2 cellular contexts compared by ENCODE assay signal in the genomic region with DNA sequence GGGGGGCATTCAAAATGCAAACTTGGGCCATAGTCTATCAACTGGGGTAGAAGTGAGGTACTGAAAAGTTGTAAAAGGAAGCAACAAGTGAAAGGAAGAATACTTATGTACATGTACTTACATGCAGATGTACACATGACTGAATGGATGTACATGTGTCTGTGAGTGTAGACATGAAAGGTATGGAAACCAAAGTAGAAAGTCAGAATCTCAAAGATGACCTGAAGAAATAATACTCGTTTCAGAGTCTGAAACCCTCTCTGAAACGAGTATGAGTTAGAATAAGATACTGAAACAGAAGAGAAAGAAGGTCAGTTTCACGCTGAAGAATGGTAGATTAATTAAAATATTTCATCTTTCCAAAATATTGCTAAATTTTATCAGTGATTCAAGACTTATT.
TF ChIP-seq lines count a peak whose summit lies in the region.

No MANE protein-coding gene starts in this region.

TF ChIP-seq in GM12891, 5 proteins besides CTCF, POLR2A, EP300 and RAD21:
- TF ChIP-seq TAF1 (IDR thresholded peaks at IDR 0.05; ENCODE audit: low read depth, low read length) (no peak), POLR2AphosphoS5 (IDR thresholded peaks at IDR 0.05; ENCODE audit: low read depth, low read length) (no peak), SPI1 (IDR thresholded peaks at IDR 0.05; ENCODE audit: low read depth, low read length) (no peak), POU2F2 (IDR thresholded peaks at IDR 0.05; ENCODE audit: low read depth, low read length) (no peak), PAX5 (IDR thresholded peaks at IDR 0.05; ENCODE audit: insufficient read depth, low read length, severe bottlenecking) (no peak)

TF ChIP-seq in GM12878, 131 proteins besides CTCF, POLR2A, EP300 and RAD21:
- no peak for TF ChIP-seq SIN3A (IDR thresholded peaks at IDR 0.05; ENCODE audit: low read depth, low read length)
- no peak for TF ChIP-seq NR2C2 (IDR thresholded peaks at IDR 0.05; ENCODE audit: borderline replicate concordance, control insufficient read depth, insufficient read length, low read depth)
- no peak for TF ChIP-seq JUND (IDR thresholded peaks at IDR 0.05; ENCODE audit: low read depth, low read length)
- TF ChIP-seq, protein P1, sequence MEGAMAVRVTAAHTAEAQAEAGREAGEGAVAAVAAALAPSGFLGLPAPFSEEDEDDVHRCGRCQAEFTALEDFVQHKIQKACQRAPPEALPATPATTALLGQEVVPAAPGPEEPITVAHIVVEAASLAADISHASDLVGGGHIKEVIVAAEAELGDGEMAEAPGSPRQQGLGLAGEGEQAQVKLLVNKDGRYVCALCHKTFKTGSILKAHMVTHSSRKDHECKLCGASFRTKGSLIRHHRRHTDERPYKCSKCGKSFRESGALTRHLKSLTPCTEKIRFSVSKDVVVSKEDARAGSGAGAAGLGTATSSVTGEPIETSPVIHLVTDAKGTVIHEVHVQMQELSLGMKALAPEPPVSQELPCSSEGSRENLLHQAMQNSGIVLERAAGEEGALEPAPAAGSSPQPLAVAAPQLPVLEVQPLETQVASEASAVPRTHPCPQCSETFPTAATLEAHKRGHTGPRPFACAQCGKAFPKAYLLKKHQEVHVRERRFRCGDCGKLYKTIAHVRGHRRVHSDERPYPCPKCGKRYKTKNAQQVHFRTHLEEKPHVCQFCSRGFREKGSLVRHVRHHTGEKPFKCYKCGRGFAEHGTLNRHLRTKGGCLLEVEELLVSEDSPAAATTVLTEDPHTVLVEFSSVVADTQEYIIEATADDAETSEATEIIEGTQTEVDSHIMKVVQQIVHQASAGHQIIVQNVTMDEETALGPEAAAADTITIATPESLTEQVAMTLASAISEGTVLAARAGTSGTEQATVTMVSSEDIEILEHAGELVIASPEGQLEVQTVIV (IDR thresholded peaks at IDR 0.05; ENCODE audit: borderline replicate concordance, partially characterized antibody): no peak
- no peak for TF ChIP-seq KLF5 (IDR thresholded peaks at IDR 0.05; ENCODE audit: partially characterized antibody)
- no peak for TF ChIP-seq TBL1XR1 (IDR thresholded peaks at IDR 0.05; ENCODE audit: low read depth, low read length)
- no peak for TF ChIP-seq EZH2 (IDR thresholded peaks at IDR 0.05; ENCODE audit: borderline replicate concordance, control insufficient read depth, low read depth, low read length)
- TF ChIP-seq FOXM1 (IDR thresholded peaks at IDR 0.05; ENCODE audit: low read depth, low read length): no peak
- TF ChIP-seq, protein P2, sequence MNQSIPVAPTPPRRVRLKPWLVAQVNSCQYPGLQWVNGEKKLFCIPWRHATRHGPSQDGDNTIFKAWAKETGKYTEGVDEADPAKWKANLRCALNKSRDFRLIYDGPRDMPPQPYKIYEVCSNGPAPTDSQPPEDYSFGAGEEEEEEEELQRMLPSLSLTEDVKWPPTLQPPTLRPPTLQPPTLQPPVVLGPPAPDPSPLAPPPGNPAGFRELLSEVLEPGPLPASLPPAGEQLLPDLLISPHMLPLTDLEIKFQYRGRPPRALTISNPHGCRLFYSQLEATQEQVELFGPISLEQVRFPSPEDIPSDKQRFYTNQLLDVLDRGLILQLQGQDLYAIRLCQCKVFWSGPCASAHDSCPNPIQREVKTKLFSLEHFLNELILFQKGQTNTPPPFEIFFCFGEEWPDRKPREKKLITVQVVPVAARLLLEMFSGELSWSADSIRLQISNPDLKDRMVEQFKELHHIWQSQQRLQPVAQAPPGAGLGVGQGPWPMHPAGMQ (IDR thresholded peaks at IDR 0.05; ENCODE audit: borderline replicate concordance): no peak
- TF ChIP-seq GATAD2B (conservative IDR thresholded peaks at IDR 0.05; ENCODE audit: low read depth): no peak
- TF ChIP-seq ZBED1 (IDR thresholded peaks at IDR 0.05; ENCODE audit: borderline replicate concordance): no peak
- no peak for TF ChIP-seq TCF7 (IDR thresholded peaks at IDR 0.05; ENCODE audit: borderline replicate concordance)
- TF ChIP-seq NR2C1 (IDR thresholded peaks at IDR 0.05): no peak
- no peak for TF ChIP-seq ZSCAN29 (IDR thresholded peaks at IDR 0.05)
- TF ChIP-seq ATF7 (IDR thresholded peaks at IDR 0.05; ENCODE audit: low read depth): no peak
- no peak for TF ChIP-seq NBN (IDR thresholded peaks at IDR 0.05)
